In genomic region chr5:168756517-168757391, GRCh38 we compare ENCODE assay signal across 18 cellular contexts.
"Had no signal": no experiment of that assay in that cellular context is flagged by ENCODE, and none has a peak within 500 bp of the region (broad histone marks: within the 10 kb centered on the region; RNA-seq: fewer than 3 reads in every experiment).

No MANE protein-coding gene starts in this region.

- H3K4me1 Mint-ChIP-seq: activated CD4-positive, alpha-beta T cell treated with anti-CD3 and anti-CD28 coated beads, Interleukin-2, amount 10 ng/mL, durations not matched to agents 24 days and 14 days had no signal

- H3K4me3 ChIP-seq: body of pancreas, coronary artery, ovary, thyroid gland had no signal

- H3K27ac ChIP-seq: body of pancreas, coronary artery, foreskin keratinocyte, ovary, thyroid gland had no signal

- H3K4me1 ChIP-seq: body of pancreas, foreskin keratinocyte, thyroid gland had no signal

- H3K36me3 ChIP-seq: ovary had no signal

- H3K9me3 ChIP-seq: body of pancreas, ovary, thyroid gland had no signal

- H3K27ac Mint-ChIP-seq: activated CD4-positive, alpha-beta T cell treated with anti-CD3 and anti-CD28 coated beads, Interleukin-2, amount 10 ng/mL, durations not matched to agents 24 days and 14 days; activated naive CD4-positive, alpha-beta T cell treated with anti-CD3 and anti-CD28 coated beads, Interleukin-2, amount 50 U/mL, for 72 hours; natural killer cell treated with Interleukin-12 subunit alpha and Interleukin-12 subunit beta and Interleukin-15 and Interleukin-18, amount 100 ng/mL, for 72 hours had no signal

- ATAC-seq: activated naive CD4-positive, alpha-beta T cell treated with anti-CD3 and anti-CD28 coated beads, Interleukin-2, amount 50 U/mL, for 72 hours; activated T-cell treated with anti-CD3 and anti-CD28 coated beads, Interleukin-2, amount 50 U/mL, for 72 hours; body of pancreas; foreskin keratinocyte; natural killer cell treated with Interleukin-12 subunit alpha and Interleukin-12 subunit beta and Interleukin-15 and Interleukin-18, amount 100 ng/mL, for 72 hours; sciatic nerve had no signal

- DNase-seq: activated CD4-positive, alpha-beta T cell treated with anti-CD3 and anti-CD28 coated beads, Interleukin-2, amount 10 ng/mL, durations not matched to agents 24 days and 14 days; activated CD4-positive, CD25-positive, alpha-beta regulatory T cell; activated CD8-positive, alpha-beta memory T cell treated with anti-CD3 and anti-CD28 coated beads, Interleukin-2, amount 50 U/mL, for 48 hours; activated gamma-delta T cell; activated T-cell treated with anti-CD3 and anti-CD28 coated beads, Interleukin-2, amount 50 U/mL, for 72 hours; body of pancreas; central memory CD4-positive, alpha-beta T cell; foreskin keratinocyte; head of caudate nucleus; mesendoderm; ovary; stimulated activated CD4-positive, alpha-beta T cell treated with anti-CD3 and anti-CD28 coated beads, Interleukin-2, amount 100 ng/mL, for 24 hours; T-helper 2 cell; thyroid gland had no signal

- H3K9me3 Mint-ChIP-seq: activated CD4-positive, alpha-beta T cell treated with anti-CD3 and anti-CD28 coated beads, Interleukin-2, amount 10 ng/mL, durations not matched to agents 24 days and 14 days; activated naive CD4-positive, alpha-beta T cell treated with anti-CD3 and anti-CD28 coated beads, Interleukin-2, amount 50 U/mL, for 72 hours; activated T-cell treated with anti-CD3 and anti-CD28 coated beads, Interleukin-2, amount 50 U/mL, for 72 hours; natural killer cell treated with Interleukin-12 subunit alpha and Interleukin-12 subunit beta and Interleukin-15 and Interleukin-18, amount 100 ng/mL, for 72 hours had no signal

- H3K4me3 Mint-ChIP-seq: activated CD4-positive, alpha-beta T cell treated with anti-CD3 and anti-CD28 coated beads, Interleukin-2, amount 10 ng/mL, durations not matched to agents 24 days and 14 days; activated T-cell treated with anti-CD3 and anti-CD28 coated beads, Interleukin-2, amount 50 U/mL, for 72 hours; natural killer cell treated with Interleukin-12 subunit alpha and Interleukin-12 subunit beta and Interleukin-15 and Interleukin-18, amount 100 ng/mL, for 72 hours had no signal

- H3K27me3 Mint-ChIP-seq: activated CD4-positive, alpha-beta T cell treated with anti-CD3 and anti-CD28 coated beads, Interleukin-2, amount 10 ng/mL, durations not matched to agents 24 days and 14 days had no signal

- H3K36me3 Mint-ChIP-seq: activated naive CD4-positive, alpha-beta T cell treated with anti-CD3 and anti-CD28 coated beads, Interleukin-2, amount 50 U/mL, for 72 hours; natural killer cell treated with Interleukin-12 subunit alpha and Interleukin-12 subunit beta and Interleukin-15 and Interleukin-18, amount 100 ng/mL, for 72 hours had no signal
